21 cellular contexts compared by ENCODE assay signal in the genomic region with DNA sequence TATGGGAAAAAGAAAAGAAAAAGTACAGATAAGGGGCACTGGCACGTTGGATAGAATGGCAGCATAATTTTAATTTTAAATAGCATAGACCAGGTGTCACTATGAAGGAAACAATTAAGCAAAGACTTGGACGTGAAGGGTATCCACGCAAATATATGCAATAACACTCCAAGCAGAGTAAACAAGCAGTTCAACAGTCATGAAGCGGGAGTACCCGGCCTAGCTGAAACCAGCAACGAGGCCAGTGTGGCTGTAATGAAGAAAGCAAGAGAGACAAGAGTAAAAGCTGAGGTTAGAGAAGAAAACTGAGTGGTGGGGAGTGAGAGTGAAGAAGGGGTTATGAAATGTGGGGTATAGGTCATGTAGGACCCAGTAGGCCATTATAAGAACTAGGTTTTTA.
"Had no signal": no experiment of that assay in that cellular context is flagged by ENCODE, and none has a peak within 500 bp of the region (broad histone marks: within the 10 kb centered on the region; RNA-seq: fewer than 3 reads in every experiment).

No MANE protein-coding gene starts in this region.

- H3K9me3 ChIP-seq: spleen, thoracic aorta, upper lobe of left lung had no signal

- H3K27ac Mint-ChIP-seq: activated naive CD4-positive, alpha-beta T cell treated with anti-CD3 and anti-CD28 coated beads for 36 hours; mesothelial cell of epicardium; stimulated activated memory B cell treated with anti-CD40 and anti-IgM and Interleukin-4, amounts not matched to agents 10 μg/mL and 1 μg/mL and 100 μg/mL, for 72 hours had no signal

- H3K4me3 Mint-ChIP-seq: activated naive CD4-positive, alpha-beta T cell treated with anti-CD3 and anti-CD28 coated beads for 36 hours; activated T-cell treated with anti-CD3 and anti-CD28 coated beads, Interleukin-2, amount 50 U/mL, for 4 hours; mesothelial cell of epicardium; nephron; stimulated activated memory B cell treated with anti-CD40 and anti-IgM and Interleukin-4, amounts not matched to agents 10 μg/mL and 1 μg/mL and 100 μg/mL, for 72 hours had no signal

- H3K4me3 ChIP-seq: lung, spleen, thoracic aorta, upper lobe of left lung had no signal

- ATAC-seq: activated T-cell treated with anti-CD3 and anti-CD28 coated beads, Interleukin-2, amount 50 U/mL, for 4 hours; stimulated activated memory B cell treated with anti-CD40 and anti-IgM and Interleukin-4, amounts not matched to agents 10 μg/mL and 1 μg/mL and 100 μg/mL, for 72 hours had no signal

- H3K9me3 Mint-ChIP-seq: activated naive CD4-positive, alpha-beta T cell treated with anti-CD3 and anti-CD28 coated beads for 36 hours; activated T-cell treated with anti-CD3 and anti-CD28 coated beads, Interleukin-2, amount 50 U/mL, for 4 hours; mesothelial cell of epicardium; nephron; stimulated activated memory B cell treated with anti-CD40 and anti-IgM and Interleukin-4, amounts not matched to agents 10 μg/mL and 1 μg/mL and 100 μg/mL, for 72 hours had no signal

- H3K27me3 Mint-ChIP-seq: stimulated activated memory B cell treated with anti-CD40 and anti-IgM and Interleukin-4, amounts not matched to agents 10 μg/mL and 1 μg/mL and 100 μg/mL, for 72 hours had no signal

- H3K4me1 Mint-ChIP-seq: mesothelial cell of epicardium; stimulated activated memory B cell treated with anti-CD40 and anti-IgM and Interleukin-4, amounts not matched to agents 10 μg/mL and 1 μg/mL and 100 μg/mL, for 72 hours had no signal

- H3K36me3 ChIP-seq: thoracic aorta had no signal

- H3K36me3 Mint-ChIP-seq: stimulated activated memory B cell treated with anti-CD40 and anti-IgM and Interleukin-4, amounts not matched to agents 10 μg/mL and 1 μg/mL and 100 μg/mL, for 72 hours had no signal

- DNase-seq: activated CD4-positive, alpha-beta T cell treated with anti-CD3 and anti-CD28 coated beads, Interleukin-2, amount 50 U/mL, for 1 hour; activated CD4-positive, CD25-positive, alpha-beta regulatory T cell treated with anti-CD3 and anti-CD28 coated beads, Interleukin-2, amount 50 U/mL, for 72 hours; activated CD8-positive, alpha-beta memory T cell treated with anti-CD3 and anti-CD28 coated beads, Interleukin-2, amount 50 U/mL, for 4 hours; activated naive CD4-positive, alpha-beta T cell treated with anti-CD3 and anti-CD28 coated beads for 36 hours; activated T-cell treated with anti-CD3 and anti-CD28 coated beads, Interleukin-2, amount 50 U/mL, for 4 hours; brain microvascular endothelial cell; central memory CD4-positive, alpha-beta T cell; erythroblast; hypothalamus; islet precursor cell; nucleus accumbens; posterior cingulate gyrus; retina; spleen; stimulated activated CD4-positive, alpha-beta T cell treated with anti-CD3 and anti-CD28 coated beads, Interleukin-4, amount 100 ng/mL, for 4 hours had no signal

- H3K27me3 ChIP-seq: brain microvascular endothelial cell, spleen, upper lobe of left lung had no signal
